In the genomic region with DNA sequence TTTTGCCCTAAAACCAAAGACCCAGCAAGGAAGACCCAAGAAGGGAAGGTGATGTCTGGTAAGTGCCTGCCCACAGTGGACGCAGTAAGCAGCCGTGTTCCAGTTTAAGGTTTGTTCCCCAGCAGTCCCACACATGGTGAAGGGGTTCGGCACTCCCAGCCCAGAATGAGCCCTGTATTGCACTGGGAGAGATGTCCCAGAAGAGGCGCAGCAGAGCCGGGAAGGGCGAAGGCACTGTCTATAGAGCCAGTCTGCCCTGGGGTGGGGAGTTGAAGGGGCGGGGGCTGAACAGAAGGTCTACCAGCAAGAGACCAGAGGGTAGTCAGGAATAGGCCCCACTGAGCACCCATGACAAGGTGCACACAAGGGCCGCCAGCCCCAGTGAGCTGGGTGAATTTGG, we compare ENCODE assay signal across 1 cellular context.
TF ChIP-seq lines count a peak whose summit lies in the region.

No MANE protein-coding gene starts in this region.

TF ChIP-seq in GM23338, 12 proteins besides CTCF, POLR2A, EP300 and RAD21:
- no peak for TF ChIP-seq REST (IDR thresholded peaks at IDR 0.05; ENCODE audit: unreplicated experiment)
- no peak for TF ChIP-seq JUNB (IDR thresholded peaks at IDR 0.05; ENCODE audit: unreplicated experiment)
- TF ChIP-seq ETS1 (IDR thresholded peaks at IDR 0.05) = no peak
- no peak for TF ChIP-seq CREB1 (CRISPR knock-in tag; IDR thresholded peaks at IDR 0.05; ENCODE audit: low read depth)
- TF ChIP-seq NANOG (IDR thresholded peaks at IDR 0.05; ENCODE audit: borderline replicate concordance) = no peak
- no peak for TF ChIP-seq ZNF331 (CRISPR knock-in tag; IDR thresholded peaks at IDR 0.05; ENCODE audit: low read depth)
- TF ChIP-seq ZNF114 (CRISPR knock-in tag; IDR thresholded peaks at IDR 0.05) = no peak
- no peak for TF ChIP-seq STAT1 (IDR thresholded peaks at IDR 0.05; ENCODE audit: unreplicated experiment)
- TF ChIP-seq EZH2 (IDR thresholded peaks at IDR 0.05; ENCODE audit: low read depth, unreplicated experiment) = no peak
- no peak for TF ChIP-seq ZNF462 (CRISPR knock-in tag; IDR thresholded peaks at IDR 0.05)
- TF ChIP-seq EZH2phosphoT487 (IDR thresholded peaks at IDR 0.05; ENCODE audit: unreplicated experiment) = no peak
- TF ChIP-seq POLR2AphosphoS5 (IDR thresholded peaks at IDR 0.05; ENCODE audit: low read depth) = no peak
TF ChIP-seq in GM23338: peak in this region for 0.
